In genomic region chr4:129254126-129254525, GRCh38 we compare ENCODE assay signal across 18 cellular contexts.
"Had no signal": no experiment of that assay in that cellular context is flagged by ENCODE, and none has a peak within 500 bp of the region (broad histone marks: within the 10 kb centered on the region; RNA-seq: fewer than 3 reads in every experiment).

No MANE protein-coding gene starts in this region.

- H3K4me1 Mint-ChIP-seq: activated T-helper 17 cell treated with anti-CD3 and anti-CD28 coated beads, Interleukin-2, amount 50 U/mL, for 72 hours; naive thymus-derived CD8-positive, alpha-beta T cell; neural progenitor cell had no signal

- H3K9me3 Mint-ChIP-seq: activated T-helper 17 cell treated with anti-CD3 and anti-CD28 coated beads, Interleukin-2, amount 50 U/mL, for 72 hours had no signal

- H3K27me3 Mint-ChIP-seq: progenitor cell of endocrine pancreas had no signal

- DNase-seq: activated T-cell treated with anti-CD3 and anti-CD28 coated beads, Interleukin-2, amount 50 U/mL, for 1 hour; amniotic stem cell; dermis blood vessel endothelial cell; effector CD8-positive, alpha-beta T cell; erythroblast; left cardiac atrium; naive thymus-derived CD8-positive, alpha-beta T cell; spleen; stimulated activated CD4-positive, alpha-beta T cell treated with anti-CD3 and anti-CD28 coated beads, Interleukin-4, amount 100 ng/mL, for 24 hours; stimulated activated naive CD8-positive, alpha-beta T cell treated with anti-CD3 and anti-CD28 coated beads, Interleukin-15, Interleukin-2, amounts not matched to agents 100 U/mL and 50 U/mL, for 24 hours; T-helper 9 cell; thyroid gland had no signal

- H3K36me3 Mint-ChIP-seq: activated naive CD4-positive, alpha-beta T cell treated with anti-CD3 and anti-CD28 coated beads, Interleukin-2, amount 50 U/mL, for 72 hours; neural progenitor cell had no signal

- H3K4me3 ChIP-seq: cardiac muscle cell, neural progenitor cell, spleen, thyroid gland had no signal

- H3K4me3 Mint-ChIP-seq: activated T-helper 17 cell treated with anti-CD3 and anti-CD28 coated beads, Interleukin-2, amount 50 U/mL, for 72 hours; naive thymus-derived CD8-positive, alpha-beta T cell; neural progenitor cell; WTC11 had no signal

- H3K27ac Mint-ChIP-seq: activated naive CD4-positive, alpha-beta T cell treated with anti-CD3 and anti-CD28 coated beads, Interleukin-2, amount 50 U/mL, for 72 hours; activated T-helper 17 cell treated with anti-CD3 and anti-CD28 coated beads, Interleukin-2, amount 50 U/mL, for 72 hours; naive thymus-derived CD8-positive, alpha-beta T cell; neural progenitor cell; progenitor cell of endocrine pancreas; WTC11 had no signal

- ATAC-seq: activated naive CD4-positive, alpha-beta T cell treated with anti-CD3 and anti-CD28 coated beads, Interleukin-2, amount 50 U/mL, for 72 hours; activated T-helper 17 cell treated with anti-CD3 and anti-CD28 coated beads, Interleukin-2, amount 50 U/mL, for 72 hours; left cardiac atrium; naive thymus-derived CD8-positive, alpha-beta T cell; stimulated activated naive CD8-positive, alpha-beta T cell treated with anti-CD3 and anti-CD28 coated beads, Interleukin-15, Interleukin-2, amounts not matched to agents 100 U/mL and 50 U/mL, for 24 hours; WTC11 had no signal
